Comparison of ENCODE assay signal across 1 cellular context in the genomic region with DNA sequence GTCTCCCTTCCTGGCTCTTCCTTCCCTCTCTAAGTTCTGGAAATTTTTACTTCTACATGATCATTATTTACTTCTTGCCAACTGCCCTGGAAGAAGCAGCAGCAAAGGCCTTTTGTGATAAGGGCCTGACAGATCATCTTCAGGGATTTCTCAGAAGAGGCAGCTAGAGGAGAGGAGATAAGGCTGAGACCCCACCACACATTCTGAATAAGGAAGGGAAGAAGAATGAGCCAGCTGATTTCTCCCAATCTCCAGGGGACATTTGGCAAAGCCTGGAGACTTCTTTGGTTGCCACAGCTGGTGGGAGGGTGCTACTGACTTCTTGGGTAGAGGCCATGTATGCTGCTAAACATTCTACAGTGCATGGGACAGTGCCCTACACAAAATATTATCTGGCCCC.
TF ChIP-seq lines count a peak whose summit lies in the region.

No MANE protein-coding gene starts in this region.

TF ChIP-seq in K562, 482 proteins besides CTCF, POLR2A, EP300 and RAD21 (continued from another document and continues in another):
- TF ChIP-seq HBP1 (CRISPR knock-in tag; IDR thresholded peaks at IDR 0.05), result no peak
- TF ChIP-seq ID3 (CRISPR knock-in tag; IDR thresholded peaks at IDR 0.05), result no peak
- no peak for TF ChIP-seq ID3 (tag; IDR thresholded peaks at IDR 0.05)
- no peak for TF ChIP-seq PURB (CRISPR knock-in tag; IDR thresholded peaks at IDR 0.05; ENCODE audit: low read depth)
- no peak for TF ChIP-seq WHSC1 (IDR thresholded peaks at IDR 0.05; ENCODE audit: low read length)
- TF ChIP-seq EZH2 (IDR thresholded peaks at IDR 0.05; ENCODE audit: borderline replicate concordance, low read depth, low read length), result no peak
- TF ChIP-seq, protein P1, sequence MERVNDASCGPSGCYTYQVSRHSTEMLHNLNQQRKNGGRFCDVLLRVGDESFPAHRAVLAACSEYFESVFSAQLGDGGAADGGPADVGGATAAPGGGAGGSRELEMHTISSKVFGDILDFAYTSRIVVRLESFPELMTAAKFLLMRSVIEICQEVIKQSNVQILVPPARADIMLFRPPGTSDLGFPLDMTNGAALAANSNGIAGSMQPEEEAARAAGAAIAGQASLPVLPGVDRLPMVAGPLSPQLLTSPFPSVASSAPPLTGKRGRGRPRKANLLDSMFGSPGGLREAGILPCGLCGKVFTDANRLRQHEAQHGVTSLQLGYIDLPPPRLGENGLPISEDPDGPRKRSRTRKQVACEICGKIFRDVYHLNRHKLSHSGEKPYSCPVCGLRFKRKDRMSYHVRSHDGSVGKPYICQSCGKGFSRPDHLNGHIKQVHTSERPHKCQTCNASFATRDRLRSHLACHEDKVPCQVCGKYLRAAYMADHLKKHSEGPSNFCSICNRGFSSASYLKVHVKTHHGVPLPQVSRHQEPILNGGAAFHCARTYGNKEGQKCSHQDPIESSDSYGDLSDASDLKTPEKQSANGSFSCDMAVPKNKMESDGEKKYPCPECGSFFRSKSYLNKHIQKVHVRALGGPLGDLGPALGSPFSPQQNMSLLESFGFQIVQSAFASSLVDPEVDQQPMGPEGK (CRISPR knock-in tag; IDR thresholded peaks at IDR 0.05; ENCODE audit: borderline replicate concordance), result no peak
- no peak for TF ChIP-seq ZNF561 (CRISPR knock-in tag; conservative IDR thresholded peaks at IDR 0.05)
- peak; percentile 43 for TF ChIP-seq HMGN3 (IDR thresholded peaks at IDR 0.05; ENCODE audit: borderline replicate concordance, extremely low read depth, insufficient read length, low read depth, low read length)
- no peak for TF ChIP-seq FOXJ3 (CRISPR knock-in tag; IDR thresholded peaks at IDR 0.05)
- TF ChIP-seq, protein P2, sequence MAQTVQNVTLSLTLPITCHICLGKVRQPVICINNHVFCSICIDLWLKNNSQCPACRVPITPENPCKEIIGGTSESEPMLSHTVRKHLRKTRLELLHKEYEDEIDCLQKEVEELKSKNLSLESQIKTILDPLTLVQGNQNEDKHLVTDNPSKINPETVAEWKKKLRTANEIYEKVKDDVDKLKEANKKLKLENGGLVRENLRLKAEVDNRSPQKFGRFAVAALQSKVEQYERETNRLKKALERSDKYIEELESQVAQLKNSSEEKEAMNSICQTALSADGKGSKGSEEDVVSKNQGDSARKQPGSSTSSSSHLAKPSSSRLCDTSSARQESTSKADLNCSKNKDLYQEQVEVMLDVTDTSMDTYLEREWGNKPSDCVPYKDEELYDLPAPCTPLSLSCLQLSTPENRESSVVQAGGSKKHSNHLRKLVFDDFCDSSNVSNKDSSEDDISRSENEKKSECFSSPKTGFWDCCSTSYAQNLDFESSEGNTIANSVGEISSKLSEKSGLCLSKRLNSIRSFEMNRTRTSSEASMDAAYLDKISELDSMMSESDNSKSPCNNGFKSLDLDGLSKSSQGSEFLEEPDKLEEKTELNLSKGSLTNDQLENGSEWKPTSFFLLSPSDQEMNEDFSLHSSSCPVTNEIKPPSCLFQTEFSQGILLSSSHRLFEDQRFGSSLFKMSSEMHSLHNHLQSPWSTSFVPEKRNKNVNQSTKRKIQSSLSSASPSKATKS (CRISPR knock-in tag; IDR thresholded peaks at IDR 0.05), result no peak
- TF ChIP-seq HCFC1 (IDR thresholded peaks at IDR 0.05; ENCODE audit: low read depth, low read length), result no peak
- TF ChIP-seq SIRT6 (IDR thresholded peaks at IDR 0.05; ENCODE audit: low read depth, low read length), result no peak
- no peak for TF ChIP-seq ZNF197 (CRISPR knock-in tag; IDR thresholded peaks at IDR 0.05; ENCODE audit: low read depth)
- no peak for TF ChIP-seq ZNF583 (CRISPR knock-in tag; IDR thresholded peaks at IDR 0.05)
- TF ChIP-seq BDP1 (IDR thresholded peaks at IDR 0.05; ENCODE audit: insufficient read depth, insufficient read length), result no peak
- TF ChIP-seq BHLHE40 (IDR thresholded peaks at IDR 0.05; ENCODE audit: low read length), result 0 out of 2 replicates have a peak, but pooled peaks have one; percentile 23
- no peak for TF ChIP-seq CBX2 (IDR thresholded peaks at IDR 0.05; ENCODE audit: insufficient read depth, low read length, poor library complexity, severe bottlenecking)
- 0 out of 2 replicates have a peak, but pooled peaks have one; percentile 13 for TF ChIP-seq EHMT2 (IDR thresholded peaks at IDR 0.05)
- TF ChIP-seq MYNN (IDR thresholded peaks at IDR 0.05), result 0 out of 2 replicates have a peak, but pooled peaks have one; percentile 30
- no peak for TF ChIP-seq MYNN (CRISPR knock-in tag; IDR thresholded peaks at IDR 0.05)
- no peak for TF ChIP-seq ARHGAP35 (IDR thresholded peaks at IDR 0.05; ENCODE audit: partially characterized antibody)
- TF ChIP-seq RBFOX2 (IDR thresholded peaks at IDR 0.05; ENCODE audit: low read depth, low read length), result no peak
- peak; percentile 79; the same call in 1 of the 2 replicates for TF ChIP-seq ARID3A (IDR thresholded peaks at IDR 0.05; ENCODE audit: borderline replicate concordance, low read depth, low read length)
- no peak for TF ChIP-seq STAT5B (CRISPR knock-in tag; IDR thresholded peaks at IDR 0.05)
- TF ChIP-seq GTF2F1 (IDR thresholded peaks at IDR 0.05; ENCODE audit: low read depth, low read length), result no peak
- TF ChIP-seq MTA2 (IDR thresholded peaks at IDR 0.05; ENCODE audit: low read depth), result peak; percentile 80
- TF ChIP-seq CSDE1 (IDR thresholded peaks at IDR 0.05), result no peak
- TF ChIP-seq KLF1 (tag; IDR thresholded peaks at IDR 0.05), result no peak
- TF ChIP-seq, protein P3, sequence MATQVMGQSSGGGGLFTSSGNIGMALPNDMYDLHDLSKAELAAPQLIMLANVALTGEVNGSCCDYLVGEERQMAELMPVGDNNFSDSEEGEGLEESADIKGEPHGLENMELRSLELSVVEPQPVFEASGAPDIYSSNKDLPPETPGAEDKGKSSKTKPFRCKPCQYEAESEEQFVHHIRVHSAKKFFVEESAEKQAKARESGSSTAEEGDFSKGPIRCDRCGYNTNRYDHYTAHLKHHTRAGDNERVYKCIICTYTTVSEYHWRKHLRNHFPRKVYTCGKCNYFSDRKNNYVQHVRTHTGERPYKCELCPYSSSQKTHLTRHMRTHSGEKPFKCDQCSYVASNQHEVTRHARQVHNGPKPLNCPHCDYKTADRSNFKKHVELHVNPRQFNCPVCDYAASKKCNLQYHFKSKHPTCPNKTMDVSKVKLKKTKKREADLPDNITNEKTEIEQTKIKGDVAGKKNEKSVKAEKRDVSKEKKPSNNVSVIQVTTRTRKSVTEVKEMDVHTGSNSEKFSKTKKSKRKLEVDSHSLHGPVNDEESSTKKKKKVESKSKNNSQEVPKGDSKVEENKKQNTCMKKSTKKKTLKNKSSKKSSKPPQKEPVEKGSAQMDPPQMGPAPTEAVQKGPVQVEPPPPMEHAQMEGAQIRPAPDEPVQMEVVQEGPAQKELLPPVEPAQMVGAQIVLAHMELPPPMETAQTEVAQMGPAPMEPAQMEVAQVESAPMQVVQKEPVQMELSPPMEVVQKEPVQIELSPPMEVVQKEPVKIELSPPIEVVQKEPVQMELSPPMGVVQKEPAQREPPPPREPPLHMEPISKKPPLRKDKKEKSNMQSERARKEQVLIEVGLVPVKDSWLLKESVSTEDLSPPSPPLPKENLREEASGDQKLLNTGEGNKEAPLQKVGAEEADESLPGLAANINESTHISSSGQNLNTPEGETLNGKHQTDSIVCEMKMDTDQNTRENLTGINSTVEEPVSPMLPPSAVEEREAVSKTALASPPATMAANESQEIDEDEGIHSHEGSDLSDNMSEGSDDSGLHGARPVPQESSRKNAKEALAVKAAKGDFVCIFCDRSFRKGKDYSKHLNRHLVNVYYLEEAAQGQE (CRISPR knock-in tag; IDR thresholded peaks at IDR 0.05; ENCODE audit: low read depth), result no peak
- TF ChIP-seq ZNF695 (CRISPR knock-in tag; IDR thresholded peaks at IDR 0.05), result no peak
- TF ChIP-seq POLR2H (tag; IDR thresholded peaks at IDR 0.05; ENCODE audit: low read depth), result no peak
- peak; percentile 93 for TF ChIP-seq CTBP1 (IDR thresholded peaks at IDR 0.05; ENCODE audit: borderline replicate concordance)
- 0 out of 2 replicates have a peak, but pooled peaks have one; percentile 37 for TF ChIP-seq SMARCC2 (IDR thresholded peaks at IDR 0.05; ENCODE audit: low read depth)
- no peak for TF ChIP-seq NEUROD1 (IDR thresholded peaks at IDR 0.05; ENCODE audit: borderline replicate concordance, low read depth, low read length, partially characterized antibody)
- no peak for TF ChIP-seq BRD4 (IDR thresholded peaks at IDR 0.05)
- TF ChIP-seq ZKSCAN8 (CRISPR knock-in tag; IDR thresholded peaks at IDR 0.05), result no peak
- TF ChIP-seq, protein P4, sequence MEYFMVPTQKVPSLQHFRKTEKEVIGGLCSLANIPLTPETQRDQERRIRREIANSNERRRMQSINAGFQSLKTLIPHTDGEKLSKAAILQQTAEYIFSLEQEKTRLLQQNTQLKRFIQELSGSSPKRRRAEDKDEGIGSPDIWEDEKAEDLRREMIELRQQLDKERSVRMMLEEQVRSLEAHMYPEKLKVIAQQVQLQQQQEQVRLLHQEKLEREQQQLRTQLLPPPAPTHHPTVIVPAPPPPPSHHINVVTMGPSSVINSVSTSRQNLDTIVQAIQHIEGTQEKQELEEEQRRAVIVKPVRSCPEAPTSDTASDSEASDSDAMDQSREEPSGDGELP (CRISPR knock-in tag; IDR thresholded peaks at IDR 0.05; ENCODE audit: borderline replicate concordance), result peak; percentile 83
- no peak for TF ChIP-seq ZFP30 (CRISPR knock-in tag; IDR thresholded peaks at IDR 0.05; ENCODE audit: borderline replicate concordance)
- TF ChIP-seq POLR2AphosphoS5 (IDR thresholded peaks at IDR 0.05; ENCODE audit: control insufficient read depth, insufficient read depth, low read depth, low read length), result peak; percentile 65; the same call in 1 of the 2 replicates
- no peak for TF ChIP-seq UBTF (IDR thresholded peaks at IDR 0.05; ENCODE audit: borderline replicate concordance in 1 of 2, low read depth in 2 of 2, low read length in 2 of 2)
- peak; percentile 74 for TF ChIP-seq PKNOX1 (IDR thresholded peaks at IDR 0.05)
- TF ChIP-seq NR3C1 (CRISPR knock-in tag; IDR thresholded peaks at IDR 0.05), result no peak
- TF ChIP-seq, protein P5, sequence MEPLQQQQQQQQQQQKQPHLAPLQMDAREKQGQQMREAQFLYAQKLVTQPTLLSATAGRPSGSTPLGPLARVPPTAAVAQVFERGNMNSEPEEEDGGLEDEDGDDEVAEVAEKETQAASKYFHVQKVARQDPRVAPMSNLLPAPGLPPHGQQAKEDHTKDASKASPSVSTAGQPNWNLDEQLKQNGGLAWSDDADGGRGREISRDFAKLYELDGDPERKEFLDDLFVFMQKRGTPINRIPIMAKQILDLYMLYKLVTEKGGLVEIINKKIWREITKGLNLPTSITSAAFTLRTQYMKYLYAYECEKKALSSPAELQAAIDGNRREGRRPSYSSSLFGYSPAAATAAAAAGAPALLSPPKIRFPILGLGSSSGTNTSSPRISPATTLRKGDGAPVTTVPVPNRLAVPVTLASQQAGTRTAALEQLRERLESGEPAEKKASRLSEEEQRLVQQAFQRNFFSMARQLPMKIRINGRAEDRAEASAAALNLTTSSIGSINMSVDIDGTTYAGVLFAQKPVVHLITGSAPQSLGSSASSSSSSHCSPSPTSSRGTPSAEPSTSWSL (CRISPR knock-in tag; IDR thresholded peaks at IDR 0.05; ENCODE audit: borderline replicate concordance), result no peak
- TF ChIP-seq KLF6 (CRISPR knock-in tag; IDR thresholded peaks at IDR 0.05; ENCODE audit: borderline replicate concordance), result 0 out of 2 replicates have a peak, but pooled peaks have one; percentile 28
